Comparison of ENCODE assay signal across 13 cellular contexts in the genomic region with DNA sequence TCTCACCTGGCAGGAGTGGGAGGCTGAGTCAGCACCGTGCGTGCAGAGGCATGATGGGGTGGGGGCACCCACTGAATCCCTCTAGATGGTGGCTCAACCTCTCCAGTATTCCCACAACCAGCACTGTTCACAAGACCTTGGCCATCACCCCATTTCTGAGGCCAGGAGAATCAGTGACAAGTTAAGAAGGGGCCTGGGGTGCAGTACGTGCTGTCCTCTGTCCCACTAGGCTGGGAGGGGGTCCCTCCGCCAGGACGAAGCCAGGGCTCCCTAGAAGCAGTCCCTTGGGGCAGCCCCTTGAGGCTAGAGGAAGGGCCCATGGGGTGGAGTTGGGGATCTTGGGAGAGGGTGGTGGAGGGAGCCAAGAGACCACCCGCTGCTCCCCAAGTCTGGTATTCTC. TPM values are rescaled to one million over a fixed set of nuclear protein-coding genes. Genes with fewer than 3 reads are reported as not detected.
"Had no signal": no experiment of that assay in that cellular context is flagged by ENCODE, and none has a peak within 500 bp of the region (broad histone marks: within the 10 kb centered on the region; RNA-seq: fewer than 3 reads in every experiment).

No MANE protein-coding gene starts in this region.

- H3K36me3 Mint-ChIP-seq: activated CD8-positive, alpha-beta memory T cell treated with anti-CD3 and anti-CD28 coated beads, Interleukin-2, amount 10 ng/mL, durations not matched to agents 7 days and 5 days had no signal

- H3K4me3 Mint-ChIP-seq: activated CD8-positive, alpha-beta memory T cell treated with anti-CD3 and anti-CD28 coated beads, Interleukin-2, amount 10 ng/mL, durations not matched to agents 7 days and 5 days; activated naive CD8-positive, alpha-beta T cell treated with anti-CD3 and anti-CD28 coated beads, Interleukin-2, amount 50 U/mL, for 24 hours; activated T-cell treated with anti-CD3 and anti-CD28 coated beads, Interleukin-2, amount 50 U/mL, for 72 hours; nephron; T-helper 17 cell had no signal

- ATAC-seq: activated CD8-positive, alpha-beta memory T cell treated with anti-CD3 and anti-CD28 coated beads, Interleukin-2, amount 10 ng/mL, durations not matched to agents 7 days and 5 days; activated naive CD8-positive, alpha-beta T cell treated with anti-CD3 and anti-CD28 coated beads, Interleukin-2, amount 50 U/mL, for 24 hours; activated T-cell treated with anti-CD3 and anti-CD28 coated beads, Interleukin-2, amount 50 U/mL, for 72 hours; T-helper 17 cell had no signal

- H3K9me3 ChIP-seq: thyroid gland had no signal

- H3K4me1 ChIP-seq: thyroid gland had no signal

- H3K36me3 ChIP-seq: thyroid gland had no signal

- H3K27me3 Mint-ChIP-seq: activated CD8-positive, alpha-beta memory T cell treated with anti-CD3 and anti-CD28 coated beads, Interleukin-2, amount 10 ng/mL, durations not matched to agents 7 days and 5 days had no signal

- H3K4me3 ChIP-seq: coronary artery, skin epidermis, thyroid gland had no signal

- H3K4me1 Mint-ChIP-seq: activated CD8-positive, alpha-beta memory T cell treated with anti-CD3 and anti-CD28 coated beads, Interleukin-2, amount 10 ng/mL, durations not matched to agents 7 days and 5 days; activated naive CD8-positive, alpha-beta T cell treated with anti-CD3 and anti-CD28 coated beads, Interleukin-2, amount 50 U/mL, for 24 hours had no signal

- H3K27ac Mint-ChIP-seq: activated CD8-positive, alpha-beta memory T cell treated with anti-CD3 and anti-CD28 coated beads, Interleukin-2, amount 10 ng/mL, durations not matched to agents 7 days and 5 days; activated naive CD8-positive, alpha-beta T cell treated with anti-CD3 and anti-CD28 coated beads, Interleukin-2, amount 50 U/mL, for 24 hours; activated T-cell treated with anti-CD3 and anti-CD28 coated beads, Interleukin-2, amount 50 U/mL, for 72 hours; T-helper 17 cell had no signal

- H3K9me3 Mint-ChIP-seq: activated naive CD8-positive, alpha-beta T cell treated with anti-CD3 and anti-CD28 coated beads, Interleukin-2, amount 50 U/mL, for 24 hours; activated T-cell treated with anti-CD3 and anti-CD28 coated beads, Interleukin-2, amount 50 U/mL, for 72 hours; nephron had no signal

- H3K27ac ChIP-seq: coronary artery, skin epidermis, thyroid gland had no signal

- DNase-seq: activated CD4-positive, CD25-positive, alpha-beta regulatory T cell; activated CD8-positive, alpha-beta memory T cell treated with anti-CD3 and anti-CD28 coated beads, Interleukin-2, amount 10 ng/mL, durations not matched to agents 7 days and 5 days; activated naive CD4-positive, alpha-beta T cell; activated naive CD8-positive, alpha-beta T cell treated with anti-CD3 and anti-CD28 coated beads, Interleukin-2, amount 50 U/mL, for 24 hours; activated T-cell treated with anti-CD3 and anti-CD28 coated beads, Interleukin-2, amount 50 U/mL, for 72 hours; effector memory CD4-positive, alpha-beta T cell; hypothalamus; thyroid gland had no signal

- H3K27me3 ChIP-seq: thyroid gland had no signal

RNA-seq across cellular contexts. Expression of gene MYL3, which starts 4.8 kb away (rescaled TPM):
- total RNA-seq: activated CD8-positive, alpha-beta memory T cell treated with anti-CD3 and anti-CD28 coated beads, Interleukin-2, amount 10 ng/mL, durations not matched to agents 7 days and 5 days; activated T-cell treated with anti-CD3 and anti-CD28 coated beads, Interleukin-2, amount 50 U/mL, for 72 hours; lung microvascular endothelial cell; T-helper 17 cell had no signal

RNA-seq across cellular contexts. Expression of gene PTH1R, which starts 19.1 kb away (rescaled TPM):
- total RNA-seq: activated CD8-positive, alpha-beta memory T cell treated with anti-CD3 and anti-CD28 coated beads, Interleukin-2, amount 10 ng/mL, durations not matched to agents 7 days and 5 days; activated T-cell treated with anti-CD3 and anti-CD28 coated beads, Interleukin-2, amount 50 U/mL, for 72 hours; T-helper 17 cell had no signal
